22 cellular contexts compared by ENCODE assay signal in genomic region chr9:98124637-98125426, GRCh38.
"Had no signal": no experiment of that assay in that cellular context is flagged by ENCODE, and none has a peak within 500 bp of the region (broad histone marks: within the 10 kb centered on the region; RNA-seq: fewer than 3 reads in every experiment).

No MANE protein-coding gene starts in this region.

- H3K4me3 Mint-ChIP-seq: activated B cell treated with CpG ODN at 0.5 μM for 24 hours; activated CD4-positive, alpha-beta T cell treated with anti-CD3 and anti-CD28 coated beads, Interleukin-2, amount 10 ng/mL, durations not matched to agents 24 days and 14 days; activated CD8-positive, alpha-beta memory T cell treated with anti-CD3 and anti-CD28 coated beads, Interleukin-2, amount 10 ng/mL, durations not matched to agents 7 days and 5 days; T-helper 1 cell treated with Interleukin-12 subunit alpha and Interleukin-12 subunit beta and Interleukin-4 antibody, amounts not matched to agents 30 μg/mL and 1 μg/mL, for 36 hours had no signal

- H3K4me3 ChIP-seq: ascending aorta, body of pancreas, MG63, Peyer's patch, SJSA1 had no signal

- H3K9me3 Mint-ChIP-seq: activated B cell treated with CpG ODN at 0.5 μM for 24 hours; activated CD4-positive, alpha-beta T cell treated with anti-CD3 and anti-CD28 coated beads, Interleukin-2, amount 10 ng/mL, durations not matched to agents 24 days and 14 days; T-helper 1 cell treated with Interleukin-12 subunit alpha and Interleukin-12 subunit beta and Interleukin-4 antibody, amounts not matched to agents 30 μg/mL and 1 μg/mL, for 36 hours had no signal

- H3K27ac ChIP-seq: ascending aorta, body of pancreas, Peyer's patch, SJSA1 had no signal

- DNase-seq: activated B cell treated with CpG ODN at 0.5 μM for 24 hours; activated CD4-positive, alpha-beta T cell treated with anti-CD3 and anti-CD28 coated beads for 1 hour; activated CD4-positive, alpha-beta T cell treated with anti-CD3 and anti-CD28 coated beads, Interleukin-2, amount 10 ng/mL, durations not matched to agents 24 days and 14 days; activated CD4-positive, alpha-beta T cell treated with anti-CD3 and anti-CD28 coated beads, Interleukin-2, amount 50 U/mL, for 48 hours; activated CD8-positive, alpha-beta memory T cell treated with anti-CD3 and anti-CD28 coated beads, Interleukin-2, amount 10 ng/mL, durations not matched to agents 7 days and 5 days; activated naive CD4-positive, alpha-beta T cell treated with anti-CD3 and anti-CD28 coated beads, Interleukin-2, amount 50 U/mL, for 16 hours; activated T-cell treated with anti-CD3 and anti-CD28 coated beads for 4 hours; amniotic stem cell; body of pancreas; central memory CD4-positive, alpha-beta T cell; MG63; NCI-H1105; NCI-H1436; NCI-H1694 treated with DMSO at 0.1 percent for 48 hours; NCI-H2029 treated with DMSO at 0.1 percent for 48 hours; NCI-H524; Peyer's patch; SHP77 had no signal

- H3K27ac Mint-ChIP-seq: activated B cell treated with CpG ODN at 0.5 μM for 24 hours; activated CD4-positive, alpha-beta T cell treated with anti-CD3 and anti-CD28 coated beads, Interleukin-2, amount 10 ng/mL, durations not matched to agents 24 days and 14 days; activated CD8-positive, alpha-beta memory T cell treated with anti-CD3 and anti-CD28 coated beads, Interleukin-2, amount 10 ng/mL, durations not matched to agents 7 days and 5 days; T-helper 1 cell treated with Interleukin-12 subunit alpha and Interleukin-12 subunit beta and Interleukin-4 antibody, amounts not matched to agents 30 μg/mL and 1 μg/mL, for 36 hours had no signal

- H3K4me1 ChIP-seq: ascending aorta, body of pancreas, SJSA1 had no signal

- H3K36me3 ChIP-seq: ascending aorta, MG63, SJSA1 had no signal

- FAIRE-seq: bronchial epithelial cell had no signal

- H3K27me3 Mint-ChIP-seq: activated B cell treated with CpG ODN at 0.5 μM for 24 hours; activated CD4-positive, alpha-beta T cell treated with anti-CD3 and anti-CD28 coated beads, Interleukin-2, amount 10 ng/mL, durations not matched to agents 24 days and 14 days; activated CD8-positive, alpha-beta memory T cell treated with anti-CD3 and anti-CD28 coated beads, Interleukin-2, amount 10 ng/mL, durations not matched to agents 7 days and 5 days had no signal

- H3K27me3 ChIP-seq: ascending aorta, body of pancreas, MG63, Peyer's patch, SJSA1 had no signal

- ATAC-seq: activated CD8-positive, alpha-beta memory T cell treated with anti-CD3 and anti-CD28 coated beads, Interleukin-2, amount 10 ng/mL, durations not matched to agents 7 days and 5 days; body of pancreas had no signal

- H3K9me3 ChIP-seq: ascending aorta, body of pancreas, MG63, Peyer's patch, SJSA1 had no signal
